In the genomic region with DNA sequence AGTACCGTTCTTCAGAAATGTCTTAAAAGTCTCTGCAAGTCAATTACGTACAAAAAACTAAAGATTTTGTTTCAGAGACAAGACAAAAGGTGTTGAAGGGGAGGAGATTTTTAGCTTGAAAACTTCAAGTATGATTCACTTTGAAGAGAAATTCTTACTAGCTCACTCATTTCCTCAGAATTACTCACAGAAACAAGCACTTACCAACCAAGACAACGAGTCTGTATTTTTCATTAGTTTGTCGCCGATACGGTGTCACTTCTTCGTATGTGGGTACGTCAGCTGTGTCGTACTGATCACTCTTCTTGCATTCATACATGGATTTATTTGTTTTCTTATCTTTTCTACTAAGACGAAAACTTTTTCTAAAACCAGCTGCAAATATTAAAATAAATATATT, we compare ENCODE assay signal across 14 cellular contexts.
DNase-seq lines count a peak whose midpoint lies in the region; ATAC-seq and TF ChIP-seq lines count a peak whose summit lies in the region.
"Had no signal": no experiment of that assay in that cellular context is flagged by ENCODE, and none has a peak within 500 bp of the region (broad histone marks: within the 10 kb centered on the region; RNA-seq: fewer than 3 reads in every experiment).

No MANE protein-coding gene starts in this region.

- no peak overlapping the region for H3K4me3 Mint-ChIP-seq in chondrocyte (ENCODE audit: unreplicated experiment)

- H3K4me1 Mint-ChIP-seq in chondrocyte (ENCODE audit: low read depth), result peaks cover 12% of the 10 kb centered on the region

- H3K36me3 Mint-ChIP-seq in chondrocyte (ENCODE audit: low read depth), result peaks cover 35% of the 10 kb centered on the region

- no peaks in the 10 kb centered on the region for H3K27me3 ChIP-seq in left ventricle myocardium inferior (ENCODE audit: low read depth)

- DNase-seq in EL (peak; percentile 85), NCI-H226 (peak; percentile 12), chondrocyte (ENCODE audit: low spot score) (no peak), myocyte (ENCODE audit: low read depth) (peak; percentile 5), GM10266 (ENCODE audit: extremely low spot score) (no peak), left ventricle myocardium inferior (no peak), activated gamma-delta T cell (lab: John Stamatoyannopoulos, UW) (no peak)
- DNase-seq: head of caudate nucleus, MV-4-11, NCI-H446 treated with DMSO at 0.1 percent for 48 hours, posterior cingulate gyrus, Right ventricle myocardium superior, substantia nigra had no signal

- H3K9me3 Mint-ChIP-seq in chondrocyte (ENCODE audit: low read depth), result peaks cover 9% of the 10 kb centered on the region

- H3K9me3 ChIP-seq in left ventricle myocardium inferior (replicated peaks), result peaks cover 6% of the 10 kb centered on the region

- no peaks in the 10 kb centered on the region for H3K27me3 Mint-ChIP-seq in chondrocyte (ENCODE audit: low read depth)

- no peak overlapping the region for H3K27ac ChIP-seq in left ventricle myocardium inferior (replicated peaks)

- peak overlapping the region; percentile 93 for H3K27ac Mint-ChIP-seq in chondrocyte (ENCODE audit: unreplicated experiment)

- no peak overlapping the region for H3K4me3 ChIP-seq in left ventricle myocardium inferior

- TF ChIP-seq CTCF in chondrocyte (IDR thresholded peaks at IDR 0.05) (no peak), GM10266 (IDR thresholded peaks at IDR 0.05; ENCODE audit: control insufficient read depth, insufficient read depth, low read depth, missing control alignments) (no peak), left ventricle myocardium inferior (IDR thresholded peaks at IDR 0.05; ENCODE audit: borderline replicate concordance) (no peak)

- peaks cover 3% of the 10 kb centered on the region for H3K36me3 ChIP-seq in left ventricle myocardium inferior

- no peaks in the 10 kb centered on the region for H3K4me1 ChIP-seq in left ventricle myocardium inferior

- intact Hi-C loops in left ventricle myocardium inferior (cut with micrococcal nuclease), result no loop called here

- ATAC-seq in HG02885 (IDR thresholded peaks at IDR 0.05; ENCODE audit: poor library complexity, unreplicated experiment), result no peak

Comparison
In these comparisons a context has a peak if more than half of its experiments do, and no peak if none do; other contexts are left out.
1. DNase-seq: peak in EL (single experiment), NCI-H226 (single experiment) and myocyte (single experiment); none in chondrocyte (single experiment), GM10266 (single experiment), left ventricle myocardium inferior (single experiment) and activated gamma-delta T cell (single experiment).